24 cellular contexts compared by ENCODE assay signal in the genomic region with DNA sequence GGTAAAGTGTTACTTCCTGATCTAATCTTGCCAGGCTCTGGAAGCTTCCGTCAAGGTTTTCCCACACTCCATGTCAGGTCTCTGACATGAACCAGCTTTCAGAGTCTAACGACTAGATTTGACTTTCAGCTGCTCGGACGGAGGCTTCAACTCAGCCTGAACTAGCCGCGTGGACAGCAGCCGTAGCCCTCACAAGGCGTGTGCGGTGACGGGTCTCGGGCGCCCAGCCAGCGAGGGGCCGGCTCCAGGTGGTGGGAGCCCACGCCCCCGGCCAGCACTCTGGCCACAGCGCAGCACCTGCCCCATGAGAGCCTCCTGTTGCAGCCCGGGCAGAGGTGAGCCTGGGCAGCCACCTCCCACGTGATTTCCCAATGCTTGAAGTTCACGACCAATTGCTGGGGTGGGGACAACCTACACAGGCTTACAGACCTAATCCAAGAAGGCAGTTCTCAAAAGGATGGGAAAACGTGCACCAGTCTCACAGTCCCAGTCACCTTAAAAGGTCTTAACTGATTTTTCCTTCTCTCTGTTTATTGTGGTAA. TPM values are rescaled to one million over a fixed set of nuclear protein-coding genes. Genes with fewer than 3 reads are reported as not detected.
A peak's percentile ranks its signal among the peaks of the same experiment; 100 is the strongest.
DNase-seq lines count a peak whose midpoint lies in the region; ATAC-seq and TF ChIP-seq lines count a peak whose summit lies in the region.
"Had no signal": no experiment of that assay in that cellular context is flagged by ENCODE, and none has a peak within 500 bp of the region (broad histone marks: within the 10 kb centered on the region; RNA-seq: fewer than 3 reads in every experiment).

No MANE protein-coding gene starts in this region.

- TF ChIP-seq CTCF in colonic mucosa (IDR thresholded peaks at IDR 0.05) (no peak), neural crest cell (conservative IDR thresholded peaks at IDR 0.05) (no peak)

- H3K36me3 Mint-ChIP-seq in neural crest cell (ENCODE audit: low read depth), result no peaks in the 10 kb centered on the region
- H3K36me3 Mint-ChIP-seq: type B pancreatic cell had no signal

- H3K9ac ChIP-seq in colonic mucosa (ENCODE audit: low read depth in 2 of 2, low read length in 2 of 2), result peak overlapping the region; percentile 29 to 51
- H3K9ac ChIP-seq: GM23248, SK-N-SH had no signal

- DNase-seq in COLO668 (lab: John Stamatoyannopoulos, UW; ENCODE audit: unreplicated experiment), result peak; percentile 5
- peak; percentile 64 for DNase-seq in HT-29 (ENCODE audit: low spot score)
- peak; percentile 64 for DNase-seq in colonic mucosa
- no peak for DNase-seq in neural crest cell (ENCODE audit: low read depth, low spot score)
- DNase-seq in G401 (ENCODE audit: low spot score), result no peak
- no peak for DNase-seq in C1 segment of cervical spinal cord (lab: John Stamatoyannopoulos, UW)
- DNase-seq: activated CD4-positive, alpha-beta T cell treated with anti-CD3 and anti-CD28 coated beads for 1 hour; AML-193; amniotic stem cell; GM23248; NCI-H1417 treated with DMSO at 0.1 percent for 48 hours; NCI-H526 treated with DMSO at 0.1 percent for 48 hours; nucleus accumbens; OCI-M1; sigmoid colon; SK-N-SH; stimulated activated CD4-positive, alpha-beta T cell treated with anti-CD3 and anti-CD28 coated beads, Interleukin-2, amount 100 ng/mL, for 24 hours; stimulated activated naive CD4-positive, alpha-beta T cell treated with Interleukin-2 at 50 U/mL for 16 hours; T-helper 9 cell had no signal

- ATAC-seq in GM21576 (IDR thresholded peaks at IDR 0.05; ENCODE audit: unreplicated experiment), result no peak
- ATAC-seq: gastroesophageal sphincter, left cardiac atrium had no signal

- in situ Hi-C loops in G401 (cut with HindIII; ENCODE audit: low sequenced_read_pairs), result loop anchor here (25.0 kb wide), 1 partner anchor 228 kb away; no protein-coding TSS in a partner anchor

- intact Hi-C loops in colonic mucosa (cut with DNase I), result loop anchor here (5.0 kb wide), 1 partner anchor 248 kb away; no protein-coding TSS in a partner anchor

- no peaks in the 10 kb centered on the region for H3K36me3 ChIP-seq in colonic mucosa
- H3K36me3 ChIP-seq: gastroesophageal sphincter, sigmoid colon had no signal

- peaks cover 4% of the 10 kb centered on the region for H3K27me3 Mint-ChIP-seq in neural crest cell (ENCODE audit: low read depth)
- H3K27me3 Mint-ChIP-seq: type B pancreatic cell had no signal

- peak overlapping the region; percentile 47 for H3K27ac Mint-ChIP-seq in neural crest cell (ENCODE audit: unreplicated experiment)
- H3K27ac Mint-ChIP-seq: type B pancreatic cell had no signal

- peaks cover 58% of the 10 kb centered on the region for H3K4me1 Mint-ChIP-seq in neural crest cell

- no peaks in the 10 kb centered on the region for H3K9me3 ChIP-seq in colonic mucosa
- H3K9me3 ChIP-seq: gastroesophageal sphincter, sigmoid colon, SK-N-SH had no signal

- H3K27ac ChIP-seq in colonic mucosa, result peak overlapping the region; percentile 44
- H3K27ac ChIP-seq: gastroesophageal sphincter, GM23248 had no signal

- no peak overlapping the region for H3K4me3 Mint-ChIP-seq in neural crest cell

- H3K9me3 Mint-ChIP-seq in neural crest cell, result no peaks in the 10 kb centered on the region
- H3K9me3 Mint-ChIP-seq: central memory CD8-positive, alpha-beta T cell; type B pancreatic cell had no signal

- peaks cover 48% of the 10 kb centered on the region for H3K4me1 ChIP-seq in colonic mucosa

- H3K4me3 ChIP-seq in colonic mucosa, result no peak overlapping the region
- H3K4me3 ChIP-seq: gastroesophageal sphincter, GM23248, sigmoid colon had no signal

- H3K27me3 ChIP-seq in colonic mucosa, result no peaks in the 10 kb centered on the region
- H3K27me3 ChIP-seq: gastroesophageal sphincter, sigmoid colon had no signal

RNA-seq across cellular contexts. Expression of gene TBC1D16, which starts 45.5 kb away (rescaled TPM):
- total RNA-seq in HT-29 (2014; rRNA removed; shearing (Covaris generic)), result 24.3 and 24.6 TPM in 2 replicates
- total RNA-seq in colonic mucosa (10 to 100 TPM; 14.4 to 19.8 TPM), neural crest cell (96.2 and 96.5 TPM in 2 replicates)
- 9.6 and 21.7 TPM in 2 replicates for total RNA-seq in G401 (2014; rRNA removed; shearing (Covaris generic))

RNA-seq across cellular contexts. Expression of gene CCDC40, which starts 46.3 kb away (rescaled TPM):
- total RNA-seq in HT-29 (2014; rRNA removed; shearing (Covaris generic)), result 5.5 and 7.0 TPM in 2 replicates
- total RNA-seq in colonic mucosa, result 1 to 10 TPM; 1.2 to 3.6 TPM
- total RNA-seq in neural crest cell, result 22.7 and 23.8 TPM in 2 replicates
- total RNA-seq in G401 (2014; rRNA removed; shearing (Covaris generic)), result 13.7 and 14.4 TPM in 2 replicates

Comparison
In these comparisons a context has a peak if more than half of its experiments do, and no peak if none do; other contexts are left out.
1. DNase-seq: peak in COLO668 (single experiment), HT-29 (single experiment) and colonic mucosa (single experiment); none in neural crest cell (single experiment), G401 (single experiment) and C1 segment of cervical spinal cord (0 of 14).